26 cellular contexts compared by ENCODE assay signal in the genomic region with DNA sequence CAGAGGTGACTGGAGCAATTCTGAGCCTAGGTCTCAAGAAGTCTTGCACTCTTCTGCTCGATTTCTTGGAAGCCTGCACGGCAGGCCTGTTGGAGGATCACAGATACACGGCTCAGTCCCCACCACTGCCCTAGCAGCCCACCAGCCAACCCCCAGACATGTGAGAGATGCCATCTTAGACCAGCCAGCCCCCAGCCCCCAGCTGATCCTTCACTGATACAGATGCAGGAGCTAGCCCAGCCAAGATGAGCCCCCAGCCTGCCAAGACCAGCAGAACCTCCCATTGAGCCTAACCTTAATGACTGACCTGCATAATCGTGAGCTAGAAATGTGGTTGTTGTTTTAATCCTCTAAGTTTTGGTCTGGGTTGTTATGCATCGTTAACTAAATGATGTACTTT. TPM values are rescaled to one million over a fixed set of nuclear protein-coding genes. Genes with fewer than 3 reads are reported as not detected.
DNase-seq lines count a peak whose midpoint lies in the region; ATAC-seq and TF ChIP-seq lines count a peak whose summit lies in the region.
"Had no signal": no experiment of that assay in that cellular context is flagged by ENCODE, and none has a peak within 500 bp of the region (broad histone marks: within the 10 kb centered on the region; RNA-seq: fewer than 3 reads in every experiment).

No MANE protein-coding gene starts in this region.

- no peaks in the 10 kb centered on the region for H3K9me3 ChIP-seq in heart right ventricle
- peaks cover 0 to 6% (median 0%) of the 10 kb centered on the region in 4 donors for H3K9me3 ChIP-seq in stomach
- H3K9me3 ChIP-seq: BLaER1, Caco-2 had no signal

- TF ChIP-seq POLR2A in stomach (IDR thresholded peaks at IDR 0.05) = no peak

- no peaks in the 10 kb centered on the region for H3K36me3 Mint-ChIP-seq in activated CD4-positive, alpha-beta memory T cell treated with anti-CD3 and anti-CD28 coated beads, Interleukin-2, amount 10 ng/mL, durations not matched to agents 7 days and 5 days (ENCODE audit: low read depth)
- H3K36me3 Mint-ChIP-seq in activated CD4-positive, alpha-beta memory T cell treated with anti-CD3 and anti-CD28 coated beads for 36 hours = no peaks in the 10 kb centered on the region
- H3K36me3 Mint-ChIP-seq in activated CD8-positive, alpha-beta T cell treated with anti-CD3 and anti-CD28 coated beads for 36 hours (ENCODE audit: low read depth) = no peaks in the 10 kb centered on the region
- H3K36me3 Mint-ChIP-seq: CD4-positive, alpha-beta memory T cell had no signal

- DNase-seq in activated CD4-positive, alpha-beta memory T cell treated with anti-CD3 and anti-CD28 coated beads, Interleukin-2, amount 10 ng/mL, durations not matched to agents 7 days and 5 days = peak; percentile 1
- DNase-seq in activated CD4-positive, alpha-beta memory T cell treated with anti-CD3 and anti-CD28 coated beads for 36 hours = no peak
- DNase-seq in Right ventricle myocardium superior = peak; percentile 21
- DNase-seq in heart right ventricle = no peak
- DNase-seq in left lobe of liver (ENCODE audit: low spot score) = peak; percentile 33
- DNase-seq in stomach = peak; percentile 14
- no peak for DNase-seq in activated CD8-positive, alpha-beta T cell treated with anti-CD3 and anti-CD28 coated beads for 36 hours
- DNase-seq: ACHN; Caco-2; CD4-positive, alpha-beta memory T cell; DND-41; HCEC 1CT; IMR-90; NCI-H1092 treated with DMSO at 0.1 percent for 48 hours; NCI-H146; NCI-H2029; NCI-H226; NCI-H510A treated with DMSO at 0.1 percent for 48 hours; NCI-H748 treated with DMSO at 0.1 percent for 48 hours; PC-9 had no signal

- no peaks in the 10 kb centered on the region for H3K9me3 Mint-ChIP-seq in activated CD4-positive, alpha-beta memory T cell treated with anti-CD3 and anti-CD28 coated beads, Interleukin-2, amount 10 ng/mL, durations not matched to agents 7 days and 5 days
- peaks cover 2% of the 10 kb centered on the region for H3K9me3 Mint-ChIP-seq in activated CD4-positive, alpha-beta memory T cell treated with anti-CD3 and anti-CD28 coated beads for 36 hours
- no peaks in the 10 kb centered on the region for H3K9me3 Mint-ChIP-seq in activated CD8-positive, alpha-beta T cell treated with anti-CD3 and anti-CD28 coated beads for 36 hours
- H3K9me3 Mint-ChIP-seq: GM23338 had no signal

- H3K27me3 ChIP-seq in heart right ventricle = peaks cover 0 to 61% (median 52%) of the 10 kb centered on the region in 7 donors
- peaks cover 0 to 53% (median 13%) of the 10 kb centered on the region in 3 donors for H3K27me3 ChIP-seq in stomach
- H3K27me3 ChIP-seq: BLaER1 had no signal

- H3K27ac Mint-ChIP-seq in activated CD4-positive, alpha-beta memory T cell treated with anti-CD3 and anti-CD28 coated beads, Interleukin-2, amount 10 ng/mL, durations not matched to agents 7 days and 5 days = no peak overlapping the region
- H3K27ac Mint-ChIP-seq in activated CD4-positive, alpha-beta memory T cell treated with anti-CD3 and anti-CD28 coated beads for 36 hours = no peak overlapping the region
- H3K27ac Mint-ChIP-seq in activated CD8-positive, alpha-beta T cell treated with anti-CD3 and anti-CD28 coated beads for 36 hours = no peak overlapping the region
- H3K27ac Mint-ChIP-seq: CD4-positive, alpha-beta memory T cell; GM23338 had no signal

- no peaks in the 10 kb centered on the region for H3K4me1 ChIP-seq in heart right ventricle
- H3K4me1 ChIP-seq in stomach = peaks cover 0 to 7% (median 0%) of the 10 kb centered on the region in 4 donors
- H3K4me1 ChIP-seq: BLaER1 had no signal

- H3K27ac ChIP-seq in heart right ventricle (no peak overlapping the region), stomach (no peak overlapping the region)
- H3K27ac ChIP-seq: 22Rv1, BLaER1, KMS-11, PC-9 had no signal

- TF ChIP-seq CTCF in heart right ventricle (IDR thresholded peaks at IDR 0.05) = no peak
- TF ChIP-seq CTCF in stomach (IDR thresholded peaks at IDR 0.05) = no peak
- TF ChIP-seq CTCF in activated CD8-positive, alpha-beta T cell treated with anti-CD3 and anti-CD28 coated beads for 36 hours (IDR thresholded peaks at IDR 0.05) = no peak

- POLR2A ChIA-PET in activated CD4-positive, alpha-beta memory T cell treated with anti-CD3 and anti-CD28 coated beads, Interleukin-2, amount 10 ng/mL, durations not matched to agents 7 days and 5 days (lab: Charles Lee) = no interaction called here
- POLR2A ChIA-PET in activated CD4-positive, alpha-beta memory T cell treated with anti-CD3 and anti-CD28 coated beads for 36 hours (lab: Charles Lee) = no interaction called here
- POLR2A ChIA-PET in activated CD8-positive, alpha-beta T cell treated with anti-CD3 and anti-CD28 coated beads for 36 hours (lab: Charles Lee) = no interaction called here

- 89 to 95% methylated on average over 5 of the region's 5 CpGs for WGBS in heart right ventricle, 2 donors
- WGBS in stomach, 5 donors = 87 to 92% (median 90%) methylated on average over 3 to 5 of the region's 5 CpGs

- H3K4me3 ChIP-seq in heart right ventricle (no peak overlapping the region), stomach (no peak overlapping the region)
- H3K4me3 ChIP-seq: BLaER1, GM12878, GM23338, PC-9 had no signal

- no peak for TF ChIP-seq EP300 in stomach (IDR thresholded peaks at IDR 0.05)

- no peak for ATAC-seq in Right ventricle myocardium superior (ENCODE audit: poor library complexity)
- ATAC-seq in heart right ventricle = no peak
- ATAC-seq in left lobe of liver = no peak
- ATAC-seq in activated CD8-positive, alpha-beta T cell treated with anti-CD3 and anti-CD28 coated beads for 36 hours = no peak
- ATAC-seq in GM21390 (IDR thresholded peaks at IDR 0.05; ENCODE audit: unreplicated experiment) = no peak
- ATAC-seq: GM12878, GM23338 had no signal

- intact Hi-C loops in activated CD4-positive, alpha-beta memory T cell treated with anti-CD3 and anti-CD28 coated beads for 36 hours (cut with micrococcal nuclease) = no loop called here
- intact Hi-C loops in Right ventricle myocardium superior (cut with DNase I) = no loop called here
- intact Hi-C loops in heart right ventricle (cut with DNase I) = no loop called here
- intact Hi-C loops in stomach (cut with DNase I; ENCODE audit: low total_unique reads) = no loop called here
- intact Hi-C loops in activated CD8-positive, alpha-beta T cell treated with anti-CD3 and anti-CD28 coated beads for 36 hours (cut with micrococcal nuclease) = no loop called here

- H3K27me3 Mint-ChIP-seq in activated CD4-positive, alpha-beta memory T cell treated with anti-CD3 and anti-CD28 coated beads, Interleukin-2, amount 10 ng/mL, durations not matched to agents 7 days and 5 days = no peaks in the 10 kb centered on the region
- H3K27me3 Mint-ChIP-seq in activated CD4-positive, alpha-beta memory T cell treated with anti-CD3 and anti-CD28 coated beads for 36 hours = peaks cover 9% of the 10 kb centered on the region
- peaks cover 4% of the 10 kb centered on the region for H3K27me3 Mint-ChIP-seq in activated CD8-positive, alpha-beta T cell treated with anti-CD3 and anti-CD28 coated beads for 36 hours

- H3K36me3 ChIP-seq in heart right ventricle (no peaks in the 10 kb centered on the region), stomach (no peaks in the 10 kb centered on the region)
- H3K36me3 ChIP-seq: BLaER1 had no signal

- no peaks in the 10 kb centered on the region for H3K4me1 Mint-ChIP-seq in activated CD4-positive, alpha-beta memory T cell treated with anti-CD3 and anti-CD28 coated beads, Interleukin-2, amount 10 ng/mL, durations not matched to agents 7 days and 5 days
- no peaks in the 10 kb centered on the region for H3K4me1 Mint-ChIP-seq in activated CD4-positive, alpha-beta memory T cell treated with anti-CD3 and anti-CD28 coated beads for 36 hours (ENCODE audit: low read depth)
- H3K4me1 Mint-ChIP-seq in activated CD8-positive, alpha-beta T cell treated with anti-CD3 and anti-CD28 coated beads for 36 hours (ENCODE audit: low read depth) = no peaks in the 10 kb centered on the region
- H3K4me1 Mint-ChIP-seq: CD4-positive, alpha-beta memory T cell had no signal

- H3K4me3 Mint-ChIP-seq in activated CD4-positive, alpha-beta memory T cell treated with anti-CD3 and anti-CD28 coated beads, Interleukin-2, amount 10 ng/mL, durations not matched to agents 7 days and 5 days = no peak overlapping the region
- no peak overlapping the region for H3K4me3 Mint-ChIP-seq in activated CD4-positive, alpha-beta memory T cell treated with anti-CD3 and anti-CD28 coated beads for 36 hours
- H3K4me3 Mint-ChIP-seq in activated CD8-positive, alpha-beta T cell treated with anti-CD3 and anti-CD28 coated beads for 36 hours = no peak overlapping the region
- H3K4me3 Mint-ChIP-seq: CD4-positive, alpha-beta memory T cell; GM23338 had no signal

- CTCF ChIA-PET in activated CD4-positive, alpha-beta memory T cell treated with anti-CD3 and anti-CD28 coated beads, Interleukin-2, amount 10 ng/mL, durations not matched to agents 7 days and 5 days (lab: Charles Lee) = no interaction called here
- CTCF ChIA-PET in activated CD4-positive, alpha-beta memory T cell treated with anti-CD3 and anti-CD28 coated beads for 36 hours (lab: Charles Lee) = no interaction called here
- CTCF ChIA-PET in activated CD8-positive, alpha-beta T cell treated with anti-CD3 and anti-CD28 coated beads for 36 hours (lab: Charles Lee) = no interaction called here

RNA-seq across cellular contexts. Expression of a gene that starts 47.5 kb away (rescaled TPM):
- not detected for total RNA-seq in activated CD4-positive, alpha-beta memory T cell treated with anti-CD3 and anti-CD28 coated beads, Interleukin-2, amount 10 ng/mL, durations not matched to agents 7 days and 5 days
- total RNA-seq in activated CD4-positive, alpha-beta memory T cell treated with anti-CD3 and anti-CD28 coated beads for 36 hours = not detected
- total RNA-seq in Right ventricle myocardium superior = 8.2 TPM
- 1 to 10 TPM in 9 of 10 donors, under 1 TPM in 1; 0.89 to 9.2 (median 2.5) TPM for total RNA-seq in heart right ventricle
- 1 to 10 TPM; 3.6 to 5.9 TPM for polyA plus RNA-seq in heart right ventricle
- total RNA-seq in left lobe of liver = 6.3 TPM
- total RNA-seq in stomach = 1 to 10 TPM in 2 of 5 donors, under 1 TPM in 2, not detected in 1; 0.37 to 7.2 (median 1.5) TPM
- 1 to 10 TPM in 1 of 3 donors, under 1 TPM in 2; 0.37 to 1.9 (median 0.61) TPM for polyA plus RNA-seq in stomach
- total RNA-seq in activated CD8-positive, alpha-beta T cell treated with anti-CD3 and anti-CD28 coated beads for 36 hours = not detected
- total RNA-seq: CD4-positive, alpha-beta memory T cell had no signal
- polyA plus RNA-seq: CD4-positive, alpha-beta memory T cell; GM12878; GM23338 had no signal

Comparison
In these comparisons a context has a peak if more than half of its experiments do, and no peak if none do; other contexts are left out.
1. DNase-seq: peak in activated CD4-positive, alpha-beta memory T cell treated with anti-CD3 and anti-CD28 coated beads, Interleukin-2, amount 10 ng/mL, durations not matched to agents 7 days and 5 days (single experiment), Right ventricle myocardium superior (single experiment), left lobe of liver (single experiment) and stomach (single experiment); none in activated CD4-positive, alpha-beta memory T cell treated with anti-CD3 and anti-CD28 coated beads for 36 hours (single experiment), heart right ventricle (0 of 2) and activated CD8-positive, alpha-beta T cell treated with anti-CD3 and anti-CD28 coated beads for 36 hours (single experiment).